11 cellular contexts compared by ENCODE assay signal in genomic region chr3:120773932-120774331, GRCh38. TPM values are rescaled to one million over a fixed set of nuclear protein-coding genes. Genes with fewer than 3 reads are reported as not detected.
DNase-seq lines count a peak whose midpoint lies in the region; ATAC-seq, FAIRE-seq and TF ChIP-seq lines count a peak whose summit lies in the region.
"Had no signal": no experiment of that assay in that cellular context is flagged by ENCODE, and none has a peak within 500 bp of the region (broad histone marks: within the 10 kb centered on the region; RNA-seq: fewer than 3 reads in every experiment).

No MANE protein-coding gene starts in this region.

- peak; percentile 46 for DNase-seq in bronchial epithelial cell (ENCODE audit: low read depth)
- no peak for DNase-seq in stimulated activated CD8-positive, alpha-beta memory T cell treated with anti-CD3 and anti-CD28 coated beads, Interleukin-4, amount 100 ng/mL, for 48 hours
- no peak for DNase-seq in spleen
- DNase-seq in cerebellum (ENCODE audit: low spot score): no peak
- DNase-seq: NCI-H1048, occipital lobe had no signal

- H3K4me1 ChIP-seq in spleen: no peaks in the 10 kb centered on the region

- peak; percentile 78 for ATAC-seq in GM18505 (IDR thresholded peaks at IDR 0.05; ENCODE audit: unreplicated experiment)
- peak; percentile 88 for ATAC-seq in GM21619 (IDR thresholded peaks at IDR 0.05; ENCODE audit: unreplicated experiment)
- ATAC-seq in HG03432 (IDR thresholded peaks at IDR 0.05; ENCODE audit: unreplicated experiment): peak; percentile 89
- no peak for ATAC-seq in HG03139 (IDR thresholded peaks at IDR 0.05; ENCODE audit: unreplicated experiment)
- ATAC-seq: GM23338 had no signal

- no peaks in the 10 kb centered on the region for H3K27me3 ChIP-seq in bronchial epithelial cell (ENCODE audit: control insufficient read depth, insufficient read depth, low read length)
- H3K27me3 ChIP-seq in spleen (replicated peaks in 1 of 7): no peaks in the 10 kb centered on the region

- no peak overlapping the region for H3K4me3 ChIP-seq in bronchial epithelial cell (ENCODE audit: low read depth, low read length)
- no peak overlapping the region for H3K4me3 ChIP-seq in spleen
- H3K4me3 ChIP-seq: GM23338 had no signal

- no peaks in the 10 kb centered on the region for H3K36me3 ChIP-seq in bronchial epithelial cell (ENCODE audit: control insufficient read depth, insufficient read depth, low read length)
- peaks cover 0 to 82% (median 25%) of the 10 kb centered on the region in 6 donors for H3K36me3 ChIP-seq in spleen

- FAIRE-seq in bronchial epithelial cell (lab: Jason Lieb, UNC): no peak

- intact Hi-C loops in spleen (cut with DNase I; ENCODE audit: low total_unique reads): no loop called here

- TF ChIP-seq CTCF in bronchial epithelial cell (IDR thresholded peaks at IDR 0.05; ENCODE audit: insufficient read depth, low read length, severe bottlenecking) (no peak), spleen (IDR thresholded peaks at IDR 0.05 in 8 of 11, conservative IDR thresholded peaks at IDR 0.05 in 3 of 11) (no peak)

- H3K27ac ChIP-seq in spleen: no peak overlapping the region

- TF ChIP-seq POLR2A in GM18505 (IDR thresholded peaks at IDR 0.05; ENCODE audit: borderline replicate concordance, extremely low read depth, insufficient read depth, insufficient read length): no peak
- TF ChIP-seq POLR2A in spleen (IDR thresholded peaks at IDR 0.05): no peak

- no peaks in the 10 kb centered on the region for H3K9me3 ChIP-seq in spleen

RNA-seq across cellular contexts. Expression of gene GTF2E1, which starts 31.4 kb away (rescaled TPM):
- total RNA-seq in bronchial epithelial cell (22.4 TPM in 2 replicates), spleen (10 to 100 TPM; 18.7 to 28.3 (median 21.3) TPM), cerebellum (14.4 TPM)
- 1 to 10 TPM; 5.2 to 9.0 (median 6.7) TPM for polyA plus RNA-seq in spleen

RNA-seq across cellular contexts. Expression of gene RABL3, which starts 31.6 kb away (rescaled TPM):
- total RNA-seq in bronchial epithelial cell: 22.5 and 31.1 TPM in 2 replicates
- total RNA-seq in spleen: 10 to 100 TPM; 12.0 to 24.0 (median 19.1) TPM
- 1 to 10 TPM; 4.3 to 7.6 (median 5.3) TPM for polyA plus RNA-seq in spleen
- 17.7 TPM for total RNA-seq in cerebellum
